In the genomic region with DNA sequence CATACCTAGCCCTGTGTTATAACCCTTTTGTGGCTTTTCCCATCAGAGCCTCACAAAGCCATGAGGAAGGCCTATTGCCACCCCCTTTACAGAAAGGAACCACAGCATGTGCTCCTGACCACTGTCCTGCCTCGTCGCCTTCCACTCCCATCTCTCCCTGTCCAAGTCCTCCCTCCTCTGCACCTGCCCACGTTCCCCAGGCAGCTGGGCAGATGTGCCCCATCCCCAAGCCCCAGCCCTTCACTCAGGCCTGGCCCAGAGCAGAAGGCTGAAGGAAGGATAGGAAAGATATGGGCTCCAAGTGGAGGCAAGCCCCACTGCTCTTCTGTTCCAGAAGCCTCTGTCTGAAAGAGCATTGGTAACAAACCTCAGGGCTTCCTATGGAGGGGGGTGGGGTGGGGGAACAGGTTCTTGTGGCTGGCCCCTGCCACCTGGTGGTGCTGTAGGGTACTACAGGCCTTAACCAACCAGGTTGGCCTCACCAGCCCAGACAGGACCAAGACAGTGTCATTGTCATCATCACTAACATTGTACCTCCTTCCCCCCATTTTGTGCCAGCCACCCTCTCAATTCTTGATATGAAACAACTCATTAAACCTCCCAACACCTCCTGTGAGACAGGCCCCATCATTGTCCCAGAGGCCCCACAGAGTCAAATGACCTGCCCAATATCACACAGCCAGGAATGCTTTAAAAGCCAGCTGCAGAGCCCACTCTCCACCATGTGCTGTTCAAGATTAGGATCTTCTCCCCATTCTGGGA, we compare ENCODE assay signal across 8 cellular contexts. TPM values are rescaled to one million over a fixed set of nuclear protein-coding genes. Genes with fewer than 3 reads are reported as not detected.
A peak's percentile ranks its signal among the peaks of the same experiment; 100 is the strongest.
DNase-seq lines count a peak whose midpoint lies in the region; ATAC-seq lines count a peak whose summit lies in the region.

No MANE protein-coding gene starts in this region.

- no peaks in the 10 kb centered on the region for H3K4me1 ChIP-seq in aorta (ENCODE audit: control insufficient read depth in 1 of 2, insufficient read depth in 2 of 2, low read length in 2 of 2)

- H3K36me3 Mint-ChIP-seq in activated naive CD8-positive, alpha-beta T cell treated with anti-CD3 and anti-CD28 coated beads, Interleukin-2, amount 50 U/mL, for 24 hours (ENCODE audit: low read depth) = peaks cover 9% of the 10 kb centered on the region

- no peak overlapping the region for H3K27ac ChIP-seq in aorta (ENCODE audit: low read depth in 1 of 2, low read length in 2 of 2)

- no peak overlapping the region for H3K4me3 Mint-ChIP-seq in activated naive CD8-positive, alpha-beta T cell treated with anti-CD3 and anti-CD28 coated beads, Interleukin-2, amount 50 U/mL, for 24 hours

- no peak overlapping the region for H3K4me3 ChIP-seq in aorta (ENCODE audit: low read length in 2 of 2)

- no peaks in the 10 kb centered on the region for H3K9me3 ChIP-seq in aorta (ENCODE audit: control insufficient read depth, low read length)

- 58 to 59% methylated on average over 3 of the region's 3 CpGs for WGBS in aorta, 2 donors

- intact Hi-C loops in cardiac septum (cut with DNase I) (loop anchor here (1.0 to 5.0 kb wide), 2 partner anchors 143 to 202 kb away; partner anchors contain the start of genes PARP3 and RRP9), aorta (cut with DNase I) (loop anchor here in 1 of 2 donors (1.0 to 5.0 kb wide), 2 partner anchors 87 to 143 kb away; partner anchors contain the start of gene DUSP7)

- no peaks in the 10 kb centered on the region for H3K27me3 ChIP-seq in aorta (ENCODE audit: control insufficient read depth in 1 of 2, insufficient read depth in 2 of 2, low read length in 1 of 2)

- H3K9me3 Mint-ChIP-seq in activated naive CD8-positive, alpha-beta T cell treated with anti-CD3 and anti-CD28 coated beads, Interleukin-2, amount 50 U/mL, for 24 hours = no peaks in the 10 kb centered on the region

- DNase-seq in NCI-H187 (lab: John Stamatoyannopoulos, UW) = peak; percentile 8 to 12
- DNase-seq in NCI-H187 treated with DMSO at 0.1 percent for 48 hours (lab: John Stamatoyannopoulos, UW) = no peak
- DNase-seq in Kasumi-1 (lab: John Stamatoyannopoulos, UW) = peak; percentile 60 to 69
- peak; percentile 83 for DNase-seq in T follicular helper cell (ENCODE audit: low read depth)
- DNase-seq in activated naive CD8-positive, alpha-beta T cell treated with anti-CD3 and anti-CD28 coated beads, Interleukin-2, amount 50 U/mL, for 24 hours = peak; percentile 87
- peak; percentile 89 for DNase-seq in cardiac septum (ENCODE audit: low spot score)
- peak; percentile 50 for DNase-seq in pulmonary artery endothelial cell (ENCODE audit: low read depth, low spot score)
- DNase-seq in aorta = peak; percentile 90 to 93

- peak; percentile 89 for ATAC-seq in activated naive CD8-positive, alpha-beta T cell treated with anti-CD3 and anti-CD28 coated beads, Interleukin-2, amount 50 U/mL, for 24 hours
- ATAC-seq in aorta (ENCODE audit: low FRiP score) = peak; percentile 89

- no peaks in the 10 kb centered on the region for H3K27me3 Mint-ChIP-seq in activated naive CD8-positive, alpha-beta T cell treated with anti-CD3 and anti-CD28 coated beads, Interleukin-2, amount 50 U/mL, for 24 hours

- peaks cover 7% of the 10 kb centered on the region for H3K4me1 Mint-ChIP-seq in activated naive CD8-positive, alpha-beta T cell treated with anti-CD3 and anti-CD28 coated beads, Interleukin-2, amount 50 U/mL, for 24 hours

- no peaks in the 10 kb centered on the region for H3K36me3 ChIP-seq in aorta (ENCODE audit: control insufficient read depth in 1 of 2, insufficient read depth in 2 of 2, low read length in 1 of 2)

- H3K27ac Mint-ChIP-seq in activated naive CD8-positive, alpha-beta T cell treated with anti-CD3 and anti-CD28 coated beads, Interleukin-2, amount 50 U/mL, for 24 hours = no peak overlapping the region

RNA-seq across cellular contexts. Expression of gene POC1A, which starts 10.0 kb away (rescaled TPM):
- total RNA-seq in cardiac septum (1.5 TPM), pulmonary artery endothelial cell (14.9 and 21.2 TPM in 2 replicates), aorta (1 to 10 TPM in 1 of 2 donors, under 1 TPM in 1; 0.91 to 2.1 TPM)
- polyA plus RNA-seq in aorta = 1 to 10 TPM in 1 of 2 donors, under 1 TPM in 1; 0.38 to 1.6 TPM

RNA-seq across cellular contexts. Expression of gene ALAS1, which starts 53.7 kb away (rescaled TPM):
- total RNA-seq in cardiac septum (154 TPM), pulmonary artery endothelial cell (44.6 and 58.4 TPM in 2 replicates), aorta (10 to 100 TPM; 30.2 to 34.5 TPM)
- polyA plus RNA-seq in aorta = 10 to 100 TPM; 14.4 to 16.5 TPM
